ENCODE assay signal across 8 cellular contexts in the genomic region with DNA sequence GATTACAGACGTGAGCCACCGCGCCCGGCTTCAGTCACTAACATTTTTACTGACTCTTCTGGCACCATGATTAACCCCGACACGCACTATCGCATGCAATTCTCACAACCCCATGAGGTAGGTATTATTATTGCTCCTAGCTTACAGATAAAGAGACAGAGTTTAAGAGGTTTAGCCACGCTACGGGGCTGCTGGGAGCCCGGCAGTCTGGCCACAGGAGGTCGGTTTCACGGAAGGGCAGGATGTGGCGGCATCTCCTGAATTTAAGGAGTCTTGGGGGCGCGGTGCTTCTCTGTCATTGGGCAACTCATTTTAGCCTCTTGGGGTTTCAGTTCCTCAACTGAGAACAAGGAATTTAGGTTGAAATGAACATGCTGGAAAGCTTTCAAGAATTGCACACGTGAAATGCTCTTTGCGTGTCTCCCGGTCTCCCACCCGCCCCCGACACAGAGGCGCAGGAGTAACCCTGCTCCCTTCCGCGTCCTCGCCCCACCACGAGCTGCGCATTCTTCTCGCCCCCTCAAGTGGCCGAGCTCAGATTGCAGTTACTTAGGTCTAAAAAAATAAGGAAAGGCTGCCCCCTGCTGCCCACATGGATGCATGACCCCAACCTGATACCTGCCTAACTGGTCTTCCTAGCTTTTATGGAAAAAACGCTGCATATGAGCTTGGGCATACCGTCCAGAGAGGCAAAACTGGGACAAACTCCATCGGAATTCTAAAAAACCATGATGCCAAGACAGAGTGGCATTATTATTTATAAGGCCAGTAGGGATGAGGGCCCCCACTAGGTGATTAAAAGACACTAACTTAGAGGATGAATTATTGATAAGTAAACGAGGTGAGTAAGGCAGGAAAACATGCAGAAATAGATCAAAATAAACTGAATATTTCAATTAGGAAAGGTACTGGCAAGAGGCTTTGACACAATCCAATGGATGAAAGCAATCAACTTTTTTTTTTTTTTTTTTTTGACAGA. TPM values are rescaled to one million over a fixed set of nuclear protein-coding genes. Genes with fewer than 3 reads are reported as not detected.
DNase-seq lines count a peak whose midpoint lies in the region; ATAC-seq lines count a peak whose summit lies in the region.

No MANE protein-coding gene starts in this region.

- DNase-seq in DMS 273 (lab: John Stamatoyannopoulos, UW; ENCODE audit: unreplicated experiment): peak; percentile 93
- DNase-seq in HS-5 (ENCODE audit: low read depth): peak; percentile 58
- peak; percentile 86 for DNase-seq in NCI-H82 treated with DMSO at 0.1 percent for 48 hours (lab: John Stamatoyannopoulos, UW; ENCODE audit: unreplicated experiment)
- DNase-seq in activated CD8-positive, alpha-beta T cell treated with anti-CD3 and anti-CD28 coated beads, Interleukin-2, amount 10 ng/mL, durations not matched to agents 7 days and 5 days: peak; percentile 88
- peak; percentile 63 to 68 (median 64) for DNase-seq in effector memory CD8-positive, alpha-beta T cell
- DNase-seq in memory B cell (ENCODE audit: low spot score in 2 of 2): peak; percentile 81 to 84
- peak; percentile 56 for DNase-seq in stimulated activated CD8-positive, alpha-beta memory T cell treated with anti-CD3 and anti-CD28 coated beads, Interleukin-7, amount 100 ng/mL, for 24 hours (ENCODE audit: low read depth)

- CTCF ChIA-PET in activated CD8-positive, alpha-beta T cell treated with anti-CD3 and anti-CD28 coated beads, Interleukin-2, amount 10 ng/mL, durations not matched to agents 7 days and 5 days (lab: Charles Lee): interaction anchor here (0.7 to 20.0 kb wide), 35 partner anchors 9 to 432 kb away, joined by 3 to 584 read pairs (median 4); no protein-coding TSS in a partner anchor

- H3K9me3 Mint-ChIP-seq in activated CD8-positive, alpha-beta T cell treated with anti-CD3 and anti-CD28 coated beads, Interleukin-2, amount 10 ng/mL, durations not matched to agents 7 days and 5 days (ENCODE audit: insufficient read depth): no peaks in the 10 kb centered on the region
- no peaks in the 10 kb centered on the region for H3K9me3 Mint-ChIP-seq in effector memory CD8-positive, alpha-beta T cell
- H3K9me3 Mint-ChIP-seq in memory B cell: no peaks in the 10 kb centered on the region

- ATAC-seq in GM21423 (IDR thresholded peaks at IDR 0.05; ENCODE audit: unreplicated experiment) (peak; percentile 92), memory B cell (ENCODE audit: low read depth) (peak; percentile 82)
- ATAC-seq in activated CD8-positive, alpha-beta T cell treated with anti-CD3 and anti-CD28 coated beads, Interleukin-2, amount 10 ng/mL, durations not matched to agents 7 days and 5 days: peak; percentile 49
- peak; percentile 44 for ATAC-seq in effector memory CD8-positive, alpha-beta T cell (replicated peaks)

- peak overlapping the region; percentile 89 for H3K27ac Mint-ChIP-seq in activated CD8-positive, alpha-beta T cell treated with anti-CD3 and anti-CD28 coated beads, Interleukin-2, amount 10 ng/mL, durations not matched to agents 7 days and 5 days
- H3K27ac Mint-ChIP-seq in effector memory CD8-positive, alpha-beta T cell: peak overlapping the region; percentile 57 to 97
- H3K27ac Mint-ChIP-seq in memory B cell: peak overlapping the region; percentile 72

- POLR2A ChIA-PET in activated CD8-positive, alpha-beta T cell treated with anti-CD3 and anti-CD28 coated beads, Interleukin-2, amount 10 ng/mL, durations not matched to agents 7 days and 5 days (lab: Charles Lee): interaction anchor here (0.8 to 20.1 kb wide), 6 partner anchors 10 to 179 kb away, joined by 3 to 2065 read pairs (median 4); no protein-coding TSS in a partner anchor

- H3K27me3 Mint-ChIP-seq in activated CD8-positive, alpha-beta T cell treated with anti-CD3 and anti-CD28 coated beads, Interleukin-2, amount 10 ng/mL, durations not matched to agents 7 days and 5 days (ENCODE audit: low read depth): no peaks in the 10 kb centered on the region
- no peaks in the 10 kb centered on the region for H3K27me3 Mint-ChIP-seq in effector memory CD8-positive, alpha-beta T cell
- H3K27me3 Mint-ChIP-seq in memory B cell: no peaks in the 10 kb centered on the region

- peak overlapping the region; percentile 63 for H3K4me3 Mint-ChIP-seq in activated CD8-positive, alpha-beta T cell treated with anti-CD3 and anti-CD28 coated beads, Interleukin-2, amount 10 ng/mL, durations not matched to agents 7 days and 5 days
- H3K4me3 Mint-ChIP-seq in effector memory CD8-positive, alpha-beta T cell: peak overlapping the region; percentile 77 to 78
- peak overlapping the region; percentile 91 for H3K4me3 Mint-ChIP-seq in memory B cell

- H3K4me1 Mint-ChIP-seq in activated CD8-positive, alpha-beta T cell treated with anti-CD3 and anti-CD28 coated beads, Interleukin-2, amount 10 ng/mL, durations not matched to agents 7 days and 5 days (ENCODE audit: low read depth): peaks cover 41% of the 10 kb centered on the region
- peaks cover 6 to 12% of the 10 kb centered on the region in 2 donors for H3K4me1 Mint-ChIP-seq in effector memory CD8-positive, alpha-beta T cell (ENCODE audit: low read depth in 2 of 2)
- H3K4me1 Mint-ChIP-seq in memory B cell: peaks cover 19% of the 10 kb centered on the region

- H3K36me3 Mint-ChIP-seq in activated CD8-positive, alpha-beta T cell treated with anti-CD3 and anti-CD28 coated beads, Interleukin-2, amount 10 ng/mL, durations not matched to agents 7 days and 5 days (ENCODE audit: low read depth): peaks cover 14% of the 10 kb centered on the region
- H3K36me3 Mint-ChIP-seq in effector memory CD8-positive, alpha-beta T cell (ENCODE audit: insufficient read depth): peaks cover 35% of the 10 kb centered on the region
- no peaks in the 10 kb centered on the region for H3K36me3 Mint-ChIP-seq in memory B cell

RNA-seq across cellular contexts. Expression of gene PRSS2, which starts 12.4 kb away (rescaled TPM):
- not detected for total RNA-seq in activated CD8-positive, alpha-beta T cell treated with anti-CD3 and anti-CD28 coated beads, Interleukin-2, amount 10 ng/mL, durations not matched to agents 7 days and 5 days

RNA-seq across cellular contexts. Expression of gene PRSS1, which starts 33.9 kb away (rescaled TPM):
- total RNA-seq in activated CD8-positive, alpha-beta T cell treated with anti-CD3 and anti-CD28 coated beads, Interleukin-2, amount 10 ng/mL, durations not matched to agents 7 days and 5 days: not detected

Comparison
In these comparisons a context has a peak if more than half of its experiments do, and no peak if none do; other contexts are left out.
1. Peak in every context shown above with its lines: DNase-seq and ATAC-seq.